1 cellular context compared by ENCODE assay signal in genomic region chr17:82414548-82415281, GRCh38.
TF ChIP-seq lines count a peak whose summit lies in the region.

No MANE protein-coding gene starts in this region.

TF ChIP-seq in WTC11, 78 proteins besides CTCF, POLR2A, EP300 and RAD21 (continued from another document):
- TF ChIP-seq ZSCAN18 (CRISPR knock-in tag; IDR thresholded peaks at IDR 0.05) = no peak
- no peak for TF ChIP-seq ZNF671 (CRISPR knock-in tag; IDR thresholded peaks at IDR 0.05)
- TF ChIP-seq, protein P1, sequence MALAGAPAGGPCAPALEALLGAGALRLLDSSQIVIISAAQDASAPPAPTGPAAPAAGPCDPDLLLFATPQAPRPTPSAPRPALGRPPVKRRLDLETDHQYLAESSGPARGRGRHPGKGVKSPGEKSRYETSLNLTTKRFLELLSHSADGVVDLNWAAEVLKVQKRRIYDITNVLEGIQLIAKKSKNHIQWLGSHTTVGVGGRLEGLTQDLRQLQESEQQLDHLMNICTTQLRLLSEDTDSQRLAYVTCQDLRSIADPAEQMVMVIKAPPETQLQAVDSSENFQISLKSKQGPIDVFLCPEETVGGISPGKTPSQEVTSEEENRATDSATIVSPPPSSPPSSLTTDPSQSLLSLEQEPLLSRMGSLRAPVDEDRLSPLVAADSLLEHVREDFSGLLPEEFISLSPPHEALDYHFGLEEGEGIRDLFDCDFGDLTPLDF (CRISPR knock-in tag; IDR thresholded peaks at IDR 0.05) = peak; percentile 81; the same call in 1 of the 2 replicates
- TF ChIP-seq TCF7 (CRISPR knock-in tag; IDR thresholded peaks at IDR 0.05; ENCODE audit: low read depth) = no peak; the same call in 1 of the 2 replicates
- TF ChIP-seq GABPB1 (CRISPR knock-in tag; IDR thresholded peaks at IDR 0.05) = peak; percentile 75
- TF ChIP-seq, protein P2, sequence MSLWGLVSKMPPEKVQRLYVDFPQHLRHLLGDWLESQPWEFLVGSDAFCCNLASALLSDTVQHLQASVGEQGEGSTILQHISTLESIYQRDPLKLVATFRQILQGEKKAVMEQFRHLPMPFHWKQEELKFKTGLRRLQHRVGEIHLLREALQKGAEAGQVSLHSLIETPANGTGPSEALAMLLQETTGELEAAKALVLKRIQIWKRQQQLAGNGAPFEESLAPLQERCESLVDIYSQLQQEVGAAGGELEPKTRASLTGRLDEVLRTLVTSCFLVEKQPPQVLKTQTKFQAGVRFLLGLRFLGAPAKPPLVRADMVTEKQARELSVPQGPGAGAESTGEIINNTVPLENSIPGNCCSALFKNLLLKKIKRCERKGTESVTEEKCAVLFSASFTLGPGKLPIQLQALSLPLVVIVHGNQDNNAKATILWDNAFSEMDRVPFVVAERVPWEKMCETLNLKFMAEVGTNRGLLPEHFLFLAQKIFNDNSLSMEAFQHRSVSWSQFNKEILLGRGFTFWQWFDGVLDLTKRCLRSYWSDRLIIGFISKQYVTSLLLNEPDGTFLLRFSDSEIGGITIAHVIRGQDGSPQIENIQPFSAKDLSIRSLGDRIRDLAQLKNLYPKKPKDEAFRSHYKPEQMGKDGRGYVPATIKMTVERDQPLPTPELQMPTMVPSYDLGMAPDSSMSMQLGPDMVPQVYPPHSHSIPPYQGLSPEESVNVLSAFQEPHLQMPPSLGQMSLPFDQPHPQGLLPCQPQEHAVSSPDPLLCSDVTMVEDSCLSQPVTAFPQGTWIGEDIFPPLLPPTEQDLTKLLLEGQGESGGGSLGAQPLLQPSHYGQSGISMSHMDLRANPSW (CRISPR knock-in tag; conservative IDR thresholded peaks at IDR 0.05; ENCODE audit: low read depth) = no peak
- TF ChIP-seq ZBTB43 (CRISPR knock-in tag; IDR thresholded peaks at IDR 0.05) = peak; percentile 67; the same call in 1 of the 2 replicates
- TF ChIP-seq ERG (CRISPR knock-in tag; IDR thresholded peaks at IDR 0.05) = no peak
- peak; percentile 71; the same call in 1 of the 2 replicates for TF ChIP-seq SMAD4 (CRISPR knock-in tag; IDR thresholded peaks at IDR 0.05)
- TF ChIP-seq ARID4B (CRISPR knock-in tag; IDR thresholded peaks at IDR 0.05; ENCODE audit: borderline replicate concordance) = peak; percentile 95
- TF ChIP-seq, protein P3, sequence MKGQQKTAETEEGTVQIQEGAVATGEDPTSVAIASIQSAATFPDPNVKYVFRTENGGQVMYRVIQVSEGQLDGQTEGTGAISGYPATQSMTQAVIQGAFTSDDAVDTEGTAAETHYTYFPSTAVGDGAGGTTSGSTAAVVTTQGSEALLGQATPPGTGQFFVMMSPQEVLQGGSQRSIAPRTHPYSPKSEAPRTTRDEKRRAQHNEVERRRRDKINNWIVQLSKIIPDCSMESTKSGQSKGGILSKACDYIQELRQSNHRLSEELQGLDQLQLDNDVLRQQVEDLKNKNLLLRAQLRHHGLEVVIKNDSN (CRISPR knock-in tag; IDR thresholded peaks at IDR 0.05) = peak; percentile 74
- TF ChIP-seq TEAD4 (CRISPR knock-in tag; IDR thresholded peaks at IDR 0.05) = peak; percentile 85
- no peak for TF ChIP-seq ATF1 (CRISPR knock-in tag; IDR thresholded peaks at IDR 0.05)
- peak; percentile 68; the same call in 1 of the 2 replicates for TF ChIP-seq ZNF219 (CRISPR knock-in tag; IDR thresholded peaks at IDR 0.05; ENCODE audit: borderline replicate concordance)
- TF ChIP-seq JAZF1 (CRISPR knock-in tag; IDR thresholded peaks at IDR 0.05) = no peak
- no peak for TF ChIP-seq AFF4 (CRISPR knock-in tag; IDR thresholded peaks at IDR 0.05; ENCODE audit: borderline replicate concordance)
- TF ChIP-seq, protein P4, sequence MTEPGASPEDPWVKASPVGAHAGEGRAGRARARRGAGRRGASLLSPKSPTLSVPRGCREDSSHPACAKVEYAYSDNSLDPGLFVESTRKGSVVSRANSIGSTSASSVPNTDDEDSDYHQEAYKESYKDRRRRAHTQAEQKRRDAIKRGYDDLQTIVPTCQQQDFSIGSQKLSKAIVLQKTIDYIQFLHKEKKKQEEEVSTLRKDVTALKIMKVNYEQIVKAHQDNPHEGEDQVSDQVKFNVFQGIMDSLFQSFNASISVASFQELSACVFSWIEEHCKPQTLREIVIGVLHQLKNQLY (CRISPR knock-in tag; IDR thresholded peaks at IDR 0.05) = no peak
- TF ChIP-seq JUN (CRISPR knock-in tag; IDR thresholded peaks at IDR 0.05) = peak; percentile 93
- peak; percentile 94 for TF ChIP-seq ZNF232 (CRISPR knock-in tag; IDR thresholded peaks at IDR 0.05)
- TF ChIP-seq, protein P5, sequence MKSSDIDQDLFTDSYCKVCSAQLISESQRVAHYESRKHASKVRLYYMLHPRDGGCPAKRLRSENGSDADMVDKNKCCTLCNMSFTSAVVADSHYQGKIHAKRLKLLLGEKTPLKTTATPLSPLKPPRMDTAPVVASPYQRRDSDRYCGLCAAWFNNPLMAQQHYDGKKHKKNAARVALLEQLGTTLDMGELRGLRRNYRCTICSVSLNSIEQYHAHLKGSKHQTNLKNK (CRISPR knock-in tag; IDR thresholded peaks at IDR 0.05) = no peak
- TF ChIP-seq CBFB (CRISPR knock-in tag; IDR thresholded peaks at IDR 0.05; ENCODE audit: low read depth) = no peak
- peak; percentile 62; the same call in 1 of the 2 replicates for TF ChIP-seq MAX (CRISPR knock-in tag; IDR thresholded peaks at IDR 0.05)
- peak; percentile 57; the same call in 1 of the 2 replicates for TF ChIP-seq MYBL2 (CRISPR knock-in tag; IDR thresholded peaks at IDR 0.05)
- no peak for TF ChIP-seq OVOL2 (CRISPR knock-in tag; IDR thresholded peaks at IDR 0.05; ENCODE audit: borderline replicate concordance)
- TF ChIP-seq, protein P6, sequence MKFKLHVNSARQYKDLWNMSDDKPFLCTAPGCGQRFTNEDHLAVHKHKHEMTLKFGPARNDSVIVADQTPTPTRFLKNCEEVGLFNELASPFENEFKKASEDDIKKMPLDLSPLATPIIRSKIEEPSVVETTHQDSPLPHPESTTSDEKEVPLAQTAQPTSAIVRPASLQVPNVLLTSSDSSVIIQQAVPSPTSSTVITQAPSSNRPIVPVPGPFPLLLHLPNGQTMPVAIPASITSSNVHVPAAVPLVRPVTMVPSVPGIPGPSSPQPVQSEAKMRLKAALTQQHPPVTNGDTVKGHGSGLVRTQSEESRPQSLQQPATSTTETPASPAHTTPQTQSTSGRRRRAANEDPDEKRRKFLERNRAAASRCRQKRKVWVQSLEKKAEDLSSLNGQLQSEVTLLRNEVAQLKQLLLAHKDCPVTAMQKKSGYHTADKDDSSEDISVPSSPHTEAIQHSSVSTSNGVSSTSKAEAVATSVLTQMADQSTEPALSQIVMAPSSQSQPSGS (CRISPR knock-in tag; IDR thresholded peaks at IDR 0.05; ENCODE audit: borderline replicate concordance, low read depth) = 0 out of 2 replicates have a peak, but pooled peaks have one; percentile 32
